Comparison of ENCODE assay signal across 8 cellular contexts in the genomic region with DNA sequence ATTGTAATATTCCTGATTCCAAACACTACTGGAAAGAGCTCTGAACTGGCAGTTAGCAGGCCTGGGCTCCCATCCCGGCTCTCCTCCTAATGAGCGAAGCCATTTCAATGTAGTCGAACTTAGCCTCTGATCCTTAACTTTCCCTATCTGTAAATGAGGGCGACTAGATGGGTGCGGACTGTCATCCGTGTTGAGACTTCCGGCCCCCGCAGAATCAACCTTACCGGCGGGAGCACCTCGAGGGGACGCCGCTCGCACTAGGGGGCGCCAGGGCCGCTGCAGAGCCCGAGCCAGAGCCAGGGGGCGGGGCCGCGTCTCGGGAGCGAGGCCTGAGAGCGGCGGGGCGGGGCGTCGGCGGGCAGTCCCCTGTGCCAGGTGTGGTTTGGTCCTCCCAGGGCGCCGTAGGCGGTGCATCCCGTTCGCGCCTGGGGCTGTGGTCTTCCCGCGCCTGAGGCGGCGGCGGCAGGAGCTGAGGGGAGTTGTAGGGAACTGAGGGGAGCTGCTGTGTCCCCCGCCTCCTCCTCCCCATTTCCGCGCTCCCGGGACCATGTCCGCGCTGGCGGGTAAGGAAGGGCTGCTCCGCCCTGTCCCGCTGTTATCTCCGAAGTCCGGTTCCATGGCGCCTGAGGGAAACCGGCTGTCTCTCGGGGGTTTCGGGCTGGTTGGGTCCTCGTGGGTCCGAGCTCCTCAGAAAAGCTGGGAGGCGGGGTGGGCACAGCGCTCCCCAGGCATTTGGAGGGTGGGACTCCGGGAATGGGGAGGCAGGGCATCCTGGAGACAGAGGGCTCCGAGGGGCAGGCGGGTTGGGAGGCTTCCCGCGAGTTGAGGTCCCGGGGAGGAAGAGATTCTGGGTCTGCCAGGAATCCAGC.
DNase-seq lines count a peak whose midpoint lies in the region; ATAC-seq and TF ChIP-seq lines count a peak whose summit lies in the region.

TSS of gene LIMK2 (plus strand) at position 437 of the 869 bp plus-strand sequence. CDS start at position 548, 111 bp downstream.

- ATAC-seq in GM19035 (IDR thresholded peaks at IDR 0.05; ENCODE audit: unreplicated experiment), result peak; percentile 86
- peak; percentile 85 for ATAC-seq in HG03342 (IDR thresholded peaks at IDR 0.05; ENCODE audit: unreplicated experiment)

- peak within 1 kb of the TSS; percentile 88 for H3K4me3 ChIP-seq in AG10803 (ENCODE audit: low read length)

- peak; percentile 58 for TF ChIP-seq CTCF in AG10803 (conservative IDR thresholded peaks at IDR 0.05; ENCODE audit: low read length)

- peak; percentile 77 for DNase-seq in AG10803 (ENCODE audit: low read depth)
- peak; percentile 82 to 94 for DNase-seq in NCI-H446 (lab: John Stamatoyannopoulos, UW)
- DNase-seq in activated CD4-positive, CD25-positive, alpha-beta regulatory T cell treated with anti-CD3 and anti-CD28 coated beads, Interleukin-2, amount 50 U/mL, for 16 hours (ENCODE audit: low read depth, low spot score), result peak; percentile 92
- peak; percentile 93 for DNase-seq in central memory CD4-positive, alpha-beta T cell
- DNase-seq in iris pigment epithelial cell (ENCODE audit: low read depth), result peak; percentile 84
- DNase-seq in stimulated activated CD4-positive, alpha-beta T cell treated with anti-CD3 and anti-CD28 coated beads, Interleukin-12 subunit alpha, Interleukin-12 subunit beta, amount 100 ng/mL, for 4 hours, result peak; percentile 99

Comparison
In these comparisons a context has a peak if more than half of its experiments do, and no peak if none do; other contexts are left out.
1. Peak in every context shown above with its lines: DNase-seq, ATAC-seq and H3K4me3 ChIP-seq.